ENCODE assay signal across 8 cellular contexts in genomic region chr12:99131761-99132199, GRCh38.
A peak's percentile ranks its signal among the peaks of the same experiment; 100 is the strongest.
DNase-seq lines count a peak whose midpoint lies in the region; ATAC-seq and TF ChIP-seq lines count a peak whose summit lies in the region.
"Had no signal": no experiment of that assay in that cellular context is flagged by ENCODE, and none has a peak within 500 bp of the region (broad histone marks: within the 10 kb centered on the region; RNA-seq: fewer than 3 reads in every experiment).

No MANE protein-coding gene starts in this region.

- H3K79me2 ChIP-seq in smooth muscle cell (ENCODE audit: low read depth), result no peaks in the 10 kb centered on the region

- H3K36me3 ChIP-seq in smooth muscle cell (ENCODE audit: low read depth), result no peaks in the 10 kb centered on the region

- DNase-seq in NCI-H524 (lab: John Stamatoyannopoulos, UW) (peak; percentile 63 to 76), left cardiac atrium (peak; percentile 51), smooth muscle cell (lab: John Stamatoyannopoulos, UW; ENCODE audit: unreplicated experiment) (no peak), SW480 (ENCODE audit: low spot score) (no peak)
- no peak for DNase-seq in activated naive CD4-positive, alpha-beta T cell treated with anti-CD3 and anti-CD28 coated beads, Interleukin-2, amount 50 U/mL, for 16 hours
- DNase-seq: stimulated activated CD4-positive, alpha-beta T cell treated with anti-CD3 and anti-CD28 coated beads, Interleukin-2, amount 100 ng/mL, for 48 hours had no signal

- H3K4me3 ChIP-seq in smooth muscle cell, result no peak overlapping the region

- intact Hi-C loops in left cardiac atrium (cut with DNase I), result no loop called here

- ATAC-seq in GM21515 (IDR thresholded peaks at IDR 0.05; ENCODE audit: unreplicated experiment), result peak; percentile 26
- peak; percentile 74 to 85 for ATAC-seq in left cardiac atrium
- ATAC-seq in HG03280 (IDR thresholded peaks at IDR 0.05; ENCODE audit: unreplicated experiment), result no peak

- H3K27ac ChIP-seq in smooth muscle cell (ENCODE audit: low read depth), result peak overlapping the region; percentile 40

- H4K20me1 ChIP-seq in smooth muscle cell (ENCODE audit: low read depth), result no peaks in the 10 kb centered on the region

- H2AFZ ChIP-seq in smooth muscle cell (ENCODE audit: low read depth), result peak overlapping the region; percentile 59

- H3K27me3 ChIP-seq in smooth muscle cell (ENCODE audit: low read depth), result no peaks in the 10 kb centered on the region

- H3K9me3 ChIP-seq in smooth muscle cell (replicated peaks; ENCODE audit: low read depth), result no peaks in the 10 kb centered on the region

- 15% methylated on average over 7 of the region's 7 CpGs for WGBS in smooth muscle cell (ENCODE audit: low lambda C conversion rate)

- no peaks in the 10 kb centered on the region for H3F3A ChIP-seq in smooth muscle cell (ENCODE audit: low read depth)

- peaks cover 14% of the 10 kb centered on the region for H3K4me1 ChIP-seq in smooth muscle cell (ENCODE audit: low read depth)

- peak overlapping the region; percentile 55 for H3K4me2 ChIP-seq in smooth muscle cell

- TF ChIP-seq CTCF in smooth muscle cell (IDR thresholded peaks at IDR 0.05; ENCODE audit: borderline replicate concordance, insufficient read depth, poor library complexity, severe bottlenecking), result no peak

- peak overlapping the region; percentile 6 for H3K9ac ChIP-seq in smooth muscle cell (ENCODE audit: low read depth)

Comparison
In these comparisons a context has a peak if more than half of its experiments do, and no peak if none do; other contexts are left out.
1. DNase-seq: peak in NCI-H524 (2 of 2) and left cardiac atrium (single experiment); none in smooth muscle cell (single experiment), activated naive CD4-positive, alpha-beta T cell treated with anti-CD3 and anti-CD28 coated beads, Interleukin-2, amount 50 U/mL, for 16 hours (single experiment) and SW480 (single experiment).